8 cellular contexts compared by ENCODE assay signal in the genomic region with DNA sequence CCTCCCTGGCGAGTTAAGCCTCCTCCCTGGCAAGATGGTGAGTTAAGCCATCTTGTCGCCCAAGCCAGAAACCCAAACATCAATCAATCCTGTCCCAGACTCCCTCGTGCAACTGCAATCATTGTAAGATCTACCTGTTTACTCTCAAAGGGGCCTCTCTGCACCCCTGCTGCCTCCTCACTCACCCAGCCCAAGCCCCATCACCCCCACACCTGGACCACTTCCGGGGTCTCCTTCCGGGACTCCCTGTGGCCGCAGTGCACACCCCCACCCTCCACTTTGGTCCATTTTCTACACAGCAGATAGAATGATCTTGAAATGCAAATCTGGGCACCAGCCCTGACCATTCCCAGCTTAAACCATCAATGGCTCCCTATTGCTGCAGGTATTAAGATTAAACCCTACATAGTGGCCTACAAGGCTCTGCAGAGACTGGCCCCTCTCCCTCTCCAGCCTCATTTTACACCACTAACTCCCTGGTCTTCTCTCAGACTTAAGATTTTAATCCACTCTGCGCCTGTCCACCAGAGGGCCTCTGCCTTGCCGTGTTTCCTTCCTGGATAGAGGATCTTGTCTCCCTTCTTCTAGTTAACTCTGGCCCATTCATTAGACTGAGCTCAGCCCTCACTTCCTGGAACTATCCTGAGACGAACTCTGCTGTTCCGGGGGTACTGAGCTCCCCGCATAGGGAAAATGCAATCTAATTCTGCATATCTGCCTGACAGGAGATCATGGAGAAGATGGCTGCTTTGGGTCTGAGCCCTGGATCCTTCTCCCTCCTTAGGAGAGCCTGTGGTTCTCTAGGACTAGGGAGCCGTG. TPM values are rescaled to one million over a fixed set of nuclear protein-coding genes. Genes with fewer than 3 reads are reported as not detected.
DNase-seq lines count a peak whose midpoint lies in the region; ATAC-seq, FAIRE-seq and TF ChIP-seq lines count a peak whose summit lies in the region.

No MANE protein-coding gene starts in this region.

- peak; percentile 53 to 54 for TF ChIP-seq RAD21 in A549 (conservative IDR thresholded peaks at IDR 0.05 in 1 of 2, IDR thresholded peaks at IDR 0.05 in 1 of 2)

- peak; percentile 58 to 88; a peak in 4 of 6 replicates for ATAC-seq in A549
- ATAC-seq in Panc1, result peak; percentile 75
- no peak for ATAC-seq in GM19452 (IDR thresholded peaks at IDR 0.05; ENCODE audit: unreplicated experiment)

- TF ChIP-seq EP300 in A549 (IDR thresholded peaks at IDR 0.05) (no peak), ovary (IDR thresholded peaks at IDR 0.05) (no peak)

- TF ChIP-seq POLR2A in A549 (IDR thresholded peaks at IDR 0.05; ENCODE audit: low read length) (no peak), ovary (IDR thresholded peaks at IDR 0.05) (no peak)

- no peak overlapping the region; the same call in 2 of the 3 replicates for H3K4me2 ChIP-seq in A549
- no peak overlapping the region for H3K4me2 ChIP-seq in fibroblast of lung (ENCODE audit: extremely low read depth, insufficient read depth, low read length)

- H3K27me3 ChIP-seq in Panc1 (ENCODE audit: control insufficient read depth, insufficient read depth, low read length) (no peaks in the 10 kb centered on the region), fibroblast of lung (ENCODE audit: control insufficient read depth, insufficient read depth, low read length) (no peaks in the 10 kb centered on the region), ovary (no peaks in the 10 kb centered on the region)

- no TSS peak for BruUV-seq in Panc1 (replicated peaks; lab: Mats Ljungman, UMichigan)

- DNase-seq in A549 (ENCODE audit: low read depth in 1 of 2, low spot score in 1 of 2), result peak; percentile 53 to 64
- no peak for DNase-seq in Panc1 (ENCODE audit: low read depth, low spot score)
- peak; percentile 32 to 47 for DNase-seq in fibroblast of lung (ENCODE audit: low read depth in 2 of 2)
- DNase-seq in ovary, result peak in 2 of 5 donors; percentile 52 to 54
- no peak for DNase-seq in NCI-H2196 treated with DMSO at 0.1 percent for 48 hours (lab: John Stamatoyannopoulos, UW; ENCODE audit: unreplicated experiment)
- no peak for DNase-seq in NCI-H1436 (lab: John Stamatoyannopoulos, UW)

- H4K20me1 ChIP-seq in fibroblast of lung (ENCODE audit: control insufficient read depth, extremely low read depth, insufficient read depth, low read length), result no peaks in the 10 kb centered on the region

- H3K9me3 ChIP-seq in A549 (no peaks in the 10 kb centered on the region), Panc1 (ENCODE audit: control insufficient read depth, insufficient read depth, low read depth, low read length) (no peaks in the 10 kb centered on the region), fibroblast of lung (ENCODE audit: control insufficient read depth, insufficient read depth, low read depth, low read length) (no peaks in the 10 kb centered on the region), ovary (no peaks in the 10 kb centered on the region)

- H3K9ac ChIP-seq in fibroblast of lung (ENCODE audit: insufficient read depth, low read length), result no peak overlapping the region

- POLR2A ChIA-PET in A549 (lab: Yijun Ruan, JAX), result no interaction called here
- POLR2A ChIA-PET in Panc1 (lab: Charles Lee), result no interaction called here

- intact Hi-C loops in Panc1 (cut with micrococcal nuclease; ENCODE audit: unreplicated experiment) (no loop called here), ovary (cut with DNase I) (loop anchor here in 1 of 4 donors (2.0 kb wide), 1 partner anchor 108 kb away; no protein-coding TSS in a partner anchor)

- 16% methylated on average over 12 of the region's 12 CpGs for WGBS in A549 (ENCODE audit: missing lambda C conversion rate)
- WGBS in ovary, 3 donors, result 44 to 48% (median 45%) methylated on average over 12 of the region's 12 CpGs

- TF ChIP-seq CTCF in A549 (IDR thresholded peaks at IDR 0.05) (peak; percentile 71), GM12872 (IDR thresholded peaks at IDR 0.05; ENCODE audit: insufficient read depth, low read depth, low read length) (peak; percentile 49), Panc1 (IDR thresholded peaks at IDR 0.05) (peak; percentile 82), fibroblast of lung (conservative IDR thresholded peaks at IDR 0.05 in 1 of 2, IDR thresholded peaks at IDR 0.05 in 1 of 2; ENCODE audit: low read depth in 1 of 2, low read length in 2 of 2) (peak; percentile 63 to 69), ovary (IDR thresholded peaks at IDR 0.05) (peak in 2 of 3 donors; percentile 17)

- no peak overlapping the region for H2AFZ ChIP-seq in fibroblast of lung (ENCODE audit: low read length)

- H3K36me3 ChIP-seq in Panc1 (ENCODE audit: control insufficient read depth, insufficient read depth, low read length) (no peaks in the 10 kb centered on the region), fibroblast of lung (ENCODE audit: control insufficient read depth, insufficient read depth, low read length) (no peaks in the 10 kb centered on the region), ovary (no peaks in the 10 kb centered on the region)

- H3K4me3 ChIP-seq in A549, result no peak overlapping the region
- H3K4me3 ChIP-seq in Panc1 (ENCODE audit: low read depth in 2 of 2, low read length in 2 of 2), result no peak overlapping the region
- H3K4me3 ChIP-seq in fibroblast of lung (replicated peaks in 1 of 4; ENCODE audit: control extremely low read depth in 1 of 4, insufficient read depth in 1 of 4, low read depth in 3 of 4, low read length in 4 of 4), result no peak overlapping the region
- H3K4me3 ChIP-seq in ovary, result no peak overlapping the region

- in situ Hi-C loops in Panc1 (cut with HindIII; ENCODE audit: low pct_unique_long_range_greater_than_20kb, low sequenced_read_pairs), result no loop called here

- H3K79me2 ChIP-seq in fibroblast of lung (ENCODE audit: control insufficient read depth, insufficient read depth, low read length), result no peaks in the 10 kb centered on the region

- H3K27ac ChIP-seq in A549 (no peak overlapping the region), Panc1 (ENCODE audit: low read length) (no peak overlapping the region), fibroblast of lung (ENCODE audit: insufficient read depth, low read length) (no peak overlapping the region), ovary (no peak overlapping the region)

- H3K4me1 ChIP-seq in A549 (no peaks in the 10 kb centered on the region), Panc1 (ENCODE audit: control insufficient read depth, insufficient read depth, low read length) (no peaks in the 10 kb centered on the region), fibroblast of lung (ENCODE audit: control insufficient read depth, extremely low read depth, insufficient read depth, low read length) (no peaks in the 10 kb centered on the region), ovary (ENCODE audit: insufficient read depth) (no peaks in the 10 kb centered on the region)

- CTCF ChIA-PET in A549 (lab: Yijun Ruan, JAX), result interaction anchor here (0.6 to 11.6 kb wide), 20 partner anchors 8 to 205 kb away, joined by 3 to 148 read pairs (median 4); no protein-coding TSS in a partner anchor
- CTCF ChIA-PET in Panc1 (lab: Charles Lee), result interaction anchor here (0.8 kb wide), 1 partner anchor 110 kb away, joined by 3 read pairs; no protein-coding TSS in a partner anchor

- FAIRE-seq in A549 (lab: Jason Lieb, UNC), result no peak

TF ChIP-seq in A549, 52 proteins besides CTCF, POLR2A, EP300 and RAD21:
- TF ChIP-seq SMC3 (IDR thresholded peaks at IDR 0.05) (peak; percentile 82), JUN (IDR thresholded peaks at IDR 0.05) (no peak)

RNA-seq across cellular contexts. Expression of gene SLC6A1, which starts 41.9 kb away (rescaled TPM):
- polyA plus RNA-seq in A549 (2011; rRNA removed) (0.03 TPM in 1 of 2 replicates, not detected in the other), A549 (2017; fragmentation: RNase III; extraction: RNeasy Plus Mini Kit Qiagen cat#74134 plus additional on column Dnase treatment) (not detected in 3 replicates), fibroblast of lung (not detected in 2 replicates), ovary (1 to 10 TPM; 1.2 to 3.3 TPM)
- not detected in 2 replicates for polyA plus RNA-seq in A549 (2012; cell fraction: cytosol; rRNA removed)
- 0.01 TPM in 1 of 2 replicates, not detected in the other for polyA plus RNA-seq in A549 (2012; cell fraction: nucleus; rRNA removed)
- polyA minus RNA-seq in A549 (2011; rRNA and poly(A)+ RNA removed), result not detected in 2 replicates
- total RNA-seq in Panc1 (2021; ENCODE audit: unreplicated experiment) (not detected), fibroblast of lung (not detected in 2 replicates), ovary (1 to 10 TPM in 4 of 7 donors, under 1 TPM in 3; 0.23 to 2.2 (median 1.0) TPM)
- not detected for polyA plus RNA-seq in Panc1 (2012; ENCODE audit: insufficient read length)
- not detected in 2 replicates for polyA plus RNA-seq in fibroblast of lung (2012)
- polyA minus RNA-seq in fibroblast of lung (ENCODE audit: low replicate concordance), result not detected in 2 replicates

Comparison
In these comparisons a context has a peak if more than half of its experiments do, and no peak if none do; other contexts are left out.
1. DNase-seq: peak in A549 (2 of 2) and fibroblast of lung (2 of 2); none in Panc1 (single experiment), NCI-H2196 treated with DMSO at 0.1 percent for 48 hours (single experiment) and NCI-H1436 (single experiment).
2. CTCF ChIP-seq: peak in every context shown above with its lines; median percentile 82 in Panc1; 71 in A549; 66 in fibroblast of lung; 49 in GM12872; 17 in ovary.